In genomic region chr2:137975280-137976271, GRCh38 we compare ENCODE assay signal across 12 cellular contexts. TPM values are rescaled to one million over a fixed set of nuclear protein-coding genes. Genes with fewer than 3 reads are reported as not detected.
DNase-seq lines count a peak whose midpoint lies in the region; ATAC-seq and TF ChIP-seq lines count a peak whose summit lies in the region.
"Had no signal": no experiment of that assay in that cellular context is flagged by ENCODE, and none has a peak within 500 bp of the region (broad histone marks: within the 10 kb centered on the region; RNA-seq: fewer than 3 reads in every experiment).

No MANE protein-coding gene starts in this region.

- 45% methylated on average over 8 of the region's 8 CpGs for WGBS in body of pancreas, 2 donors
- 50 to 59% (median 54%) methylated on average over 8 of the region's 8 CpGs for WGBS in stomach, 5 donors

- H3K9me3 ChIP-seq in body of pancreas (no peaks in the 10 kb centered on the region), left lung (no peaks in the 10 kb centered on the region), stomach (no peaks in the 10 kb centered on the region)
- H3K9me3 ChIP-seq: gastrocnemius medialis had no signal

- H3K36me3 ChIP-seq in body of pancreas (replicated peaks in 1 of 2; ENCODE audit: insufficient read depth in 1 of 2, low read depth in 2 of 2) (no peaks in the 10 kb centered on the region), left lung (peaks cover 0 to 6% of the 10 kb centered on the region in 2 donors), stomach (peaks cover 0 to 20% (median 4%) of the 10 kb centered on the region in 4 donors)
- H3K36me3 ChIP-seq: gastrocnemius medialis had no signal

- DNase-seq in LNCaP clone FGC (ENCODE audit: low read depth): peak; percentile 93
- DNase-seq in body of pancreas: peak; percentile 22 to 71 (median 44)
- DNase-seq in left lung: no peak
- DNase-seq in stomach: no peak
- no peak for DNase-seq in stimulated activated CD4-positive, alpha-beta T cell treated with anti-CD3 and anti-CD28 coated beads, Interleukin-2, amount 100 ng/mL, for 48 hours
- no peak for DNase-seq in NCI-H1092 treated with DMSO at 0.1 percent for 48 hours (lab: John Stamatoyannopoulos, UW)
- DNase-seq: CD8-positive, alpha-beta T cell; gastrocnemius medialis; Karpas-422; NCI-H2171 treated with DMSO at 0.1 percent for 48 hours; stimulated activated CD4-positive, alpha-beta T cell treated with anti-CD3 and anti-CD28 coated beads, Interleukin-4, amount 100 ng/mL, for 1 hour had no signal

- ATAC-seq in body of pancreas (peak; percentile 100), left lung (peak; percentile 90), HG02884 (IDR thresholded peaks at IDR 0.05; ENCODE audit: unreplicated experiment) (no peak)
- ATAC-seq: CD8-positive, alpha-beta T cell; gastrocnemius medialis had no signal

- TF ChIP-seq CTCF in LNCaP clone FGC (IDR thresholded peaks at IDR 0.05; ENCODE audit: control insufficient read depth, extremely low read depth, insufficient read depth) (no peak), body of pancreas (IDR thresholded peaks at IDR 0.05) (no peak), left lung (IDR thresholded peaks at IDR 0.05) (no peak), stomach (IDR thresholded peaks at IDR 0.05) (no peak)

- H3K27ac ChIP-seq in body of pancreas: peak overlapping the region; percentile 64 to 84 (median 80)
- peak overlapping the region; percentile 16 to 57 for H3K27ac ChIP-seq in left lung
- peak overlapping the region; percentile 71 to 92 (median 83) for H3K27ac ChIP-seq in stomach
- H3K27ac ChIP-seq: gastrocnemius medialis had no signal

- intact Hi-C loops in body of pancreas (cut with DNase I): no loop called here
- intact Hi-C loops in left lung (cut with DNase I): no loop called here
- intact Hi-C loops in stomach (cut with DNase I; ENCODE audit: low total_unique reads): no loop called here

- H3K27me3 ChIP-seq in body of pancreas: no peaks in the 10 kb centered on the region
- H3K27me3 ChIP-seq in left lung: no peaks in the 10 kb centered on the region
- no peaks in the 10 kb centered on the region for H3K27me3 ChIP-seq in stomach
- H3K27me3 ChIP-seq: gastrocnemius medialis had no signal

- TF ChIP-seq EP300 in stomach (IDR thresholded peaks at IDR 0.05): no peak

- H3K4me3 ChIP-seq in LNCaP clone FGC (ENCODE audit: low read depth, low read length) (no peak overlapping the region), body of pancreas (no peak overlapping the region), left lung (no peak overlapping the region), stomach (no peak overlapping the region)
- H3K4me3 ChIP-seq: gastrocnemius medialis had no signal

- H3K4me1 ChIP-seq in body of pancreas (peaks cover 52% of the 10 kb centered on the region), left lung (peaks cover 0 to 6% of the 10 kb centered on the region in 2 donors), stomach (peaks cover 0 to 47% (median 21%) of the 10 kb centered on the region in 4 donors)
- H3K4me1 ChIP-seq: gastrocnemius medialis had no signal

- no peak for TF ChIP-seq POLR2A in body of pancreas (IDR thresholded peaks at IDR 0.05)
- TF ChIP-seq POLR2A in stomach (IDR thresholded peaks at IDR 0.05): no peak

RNA-seq across cellular contexts. Expression of gene HNMT, which starts 11.3 kb away (rescaled TPM):
- total RNA-seq in body of pancreas (10 to 100 TPM; 37.2 to 52.1 TPM), left lung (10 to 100 TPM; 53.0 to 61.9 TPM), stomach (100 to 1,000 TPM in 1 of 5 donors, 10 to 100 TPM in 4; 11.2 to 145 (median 28.0) TPM)
- polyA plus RNA-seq in stomach: 10 to 100 TPM; 34.4 to 65.5 (median 59.5) TPM
- total RNA-seq: CD8-positive, alpha-beta T cell had no signal

Comparison
In these comparisons a context has a peak if more than half of its experiments do, and no peak if none do; other contexts are left out.
1. DNase-seq: peak in LNCaP clone FGC (single experiment) and body of pancreas (4 of 4); none in left lung (0 of 2), stomach (single experiment), stimulated activated CD4-positive, alpha-beta T cell treated with anti-CD3 and anti-CD28 coated beads, Interleukin-2, amount 100 ng/mL, for 48 hours (0 of 2) and NCI-H1092 treated with DMSO at 0.1 percent for 48 hours (single experiment).
2. Peak in every context shown above with its lines, with median percentiles within 50 percentile points of each other: H3K27ac ChIP-seq.